Comparison of ENCODE assay signal across 18 cellular contexts in the genomic region with DNA sequence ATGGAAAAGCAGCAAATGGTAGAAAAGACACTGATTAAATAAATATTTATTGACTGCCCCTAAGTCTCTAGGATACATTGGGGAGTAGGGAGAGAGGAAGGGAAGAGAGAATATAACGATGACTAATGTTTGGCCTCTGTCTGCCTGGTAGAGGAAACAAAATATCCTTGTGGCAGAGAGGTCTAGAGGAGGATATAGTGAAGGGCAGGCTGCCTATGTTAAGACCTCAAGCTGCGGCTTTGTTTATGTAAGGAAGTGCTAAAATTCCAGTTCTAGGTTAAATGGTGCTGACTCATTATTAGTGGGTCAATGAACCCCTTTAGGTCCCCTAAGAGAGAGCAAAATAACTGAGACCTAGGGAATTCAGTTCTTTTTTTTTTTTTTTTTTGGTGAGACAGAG.
DNase-seq lines count a peak whose midpoint lies in the region; ATAC-seq, FAIRE-seq and TF ChIP-seq lines count a peak whose summit lies in the region.
"Had no signal": no experiment of that assay in that cellular context is flagged by ENCODE, and none has a peak within 500 bp of the region (broad histone marks: within the 10 kb centered on the region; RNA-seq: fewer than 3 reads in every experiment).

No MANE protein-coding gene starts in this region.

- TF ChIP-seq CTCF in brain microvascular endothelial cell (IDR thresholded peaks at IDR 0.05; ENCODE audit: low read depth, low read length, missing control alignments), result no peak

- no peak overlapping the region for H3K27ac ChIP-seq in brain microvascular endothelial cell
- H3K27ac ChIP-seq: ascending aorta, lower lobe of right lung, neutrophil, testis had no signal

- in situ Hi-C loops in brain microvascular endothelial cell (cut with HindIII; ENCODE audit: low pct_ligation_motif_present, low sequenced_read_pairs), result no loop called here

- DNase-seq in A172 (ENCODE audit: low spot score), result peak; percentile 92
- DNase-seq in HTR-8/SVneo (ENCODE audit: insufficient read length, low spot score), result peak; percentile 2
- DNase-seq in brain microvascular endothelial cell, result peak; percentile 62
- peak; percentile 5 for DNase-seq in hepatic stellate cell (ENCODE audit: low spot score)
- no peak for DNase-seq in NCI-H2081 (lab: John Stamatoyannopoulos, UW)
- DNase-seq: 8988T; activated CD4-positive, alpha-beta memory T cell treated with anti-CD3 and anti-CD28 coated beads for 36 hours; CD8-positive, alpha-beta memory T cell; lower lobe of right lung; NCI-H1417 treated with DMSO at 0.1 percent for 48 hours; NCI-H524; RPMI8226; testis had no signal

- no peaks in the 10 kb centered on the region for H3K27me3 ChIP-seq in brain microvascular endothelial cell (replicated peaks)
- H3K27me3 ChIP-seq: ascending aorta, neutrophil, testis had no signal

- FAIRE-seq in HTR-8/SVneo (lab: Jason Lieb, UNC), result no peak

- ATAC-seq in GM18519 (IDR thresholded peaks at IDR 0.05; ENCODE audit: low FRiP score, unreplicated experiment) (no peak), HG03442 (IDR thresholded peaks at IDR 0.05; ENCODE audit: unreplicated experiment) (no peak), GM18858 (IDR thresholded peaks at IDR 0.05; ENCODE audit: unreplicated experiment) (no peak)
- ATAC-seq: lower lobe of right lung had no signal

- no peaks in the 10 kb centered on the region for H3K36me3 ChIP-seq in brain microvascular endothelial cell (replicated peaks)
- H3K36me3 ChIP-seq: ascending aorta, lower lobe of right lung, neutrophil had no signal

- H3K4me3 ChIP-seq in brain microvascular endothelial cell (ENCODE audit: low read depth, low read length), result no peak overlapping the region
- H3K4me3 ChIP-seq: ascending aorta, lower lobe of right lung, testis had no signal

Comparison
In these comparisons a context has a peak if more than half of its experiments do, and no peak if none do; other contexts are left out.
1. DNase-seq: peak in A172 (single experiment), HTR-8/SVneo (single experiment), brain microvascular endothelial cell (single experiment) and hepatic stellate cell (single experiment); none in NCI-H2081 (0 of 2).